8 cellular contexts compared by ENCODE assay signal in genomic region chr1:112808861-112809684, GRCh38.
DNase-seq lines count a peak whose midpoint lies in the region; ATAC-seq and TF ChIP-seq lines count a peak whose summit lies in the region.

No MANE protein-coding gene starts in this region.

- no peaks in the 10 kb centered on the region for H3F3A ChIP-seq in DOHH2 (ENCODE audit: control insufficient read depth, insufficient read depth)

- TF ChIP-seq CTCF in DOHH2 (IDR thresholded peaks at IDR 0.05; ENCODE audit: low read depth, low read length, poor library complexity, severe bottlenecking) = peak; percentile 96

- no peaks in the 10 kb centered on the region for H3K9me3 ChIP-seq in DOHH2 (ENCODE audit: control insufficient read depth, insufficient read depth, low read length)

- H3K4me3 Mint-ChIP-seq in activated CD4-positive, alpha-beta memory T cell treated with anti-CD3 and anti-CD28 coated beads for 36 hours = no peak overlapping the region

- ATAC-seq in HG02798 (IDR thresholded peaks at IDR 0.05; ENCODE audit: poor library complexity, unreplicated experiment) (peak; percentile 54), HG03469 (IDR thresholded peaks at IDR 0.05; ENCODE audit: unreplicated experiment) (no peak)

- H3K36me3 ChIP-seq in DOHH2 (ENCODE audit: control insufficient read depth, low read length) = no peaks in the 10 kb centered on the region

- intact Hi-C loops in activated CD4-positive, alpha-beta memory T cell treated with anti-CD3 and anti-CD28 coated beads for 36 hours (cut with micrococcal nuclease) = loop anchor here (1.0 to 2.0 kb wide), 2 partner anchors 93 to 264 kb away; partner anchors contain the start of gene LRIG2

- no peak overlapping the region for H3K27ac Mint-ChIP-seq in activated CD4-positive, alpha-beta memory T cell treated with anti-CD3 and anti-CD28 coated beads for 36 hours

- peaks cover 7% of the 10 kb centered on the region for H3K27me3 ChIP-seq in DOHH2 (ENCODE audit: control insufficient read depth, low read length)

- no peak overlapping the region for H3K4me2 ChIP-seq in DOHH2 (ENCODE audit: low read length)

- H3K4me3 ChIP-seq in DOHH2 (ENCODE audit: low read length) = no peak overlapping the region

- peak; percentile 42 to 86 for DNase-seq in NCI-H526 (lab: John Stamatoyannopoulos, UW)
- peak; percentile 81 for DNase-seq in activated CD4-positive, alpha-beta memory T cell treated with anti-CD3 and anti-CD28 coated beads for 36 hours
- DNase-seq in effector CD8-positive, alpha-beta T cell (lab: John Stamatoyannopoulos, UW) = peak; percentile 22
- DNase-seq in medulla oblongata (ENCODE audit: extremely low spot score) = peak; percentile 88
- DNase-seq in stimulated activated CD8-positive, alpha-beta memory T cell treated with anti-CD3 and anti-CD28 coated beads, Interleukin-15, amount 100 ng/mL, for 24 hours (ENCODE audit: low read depth) = peak; percentile 24

- H3K9me2 ChIP-seq in DOHH2 (replicated peaks; ENCODE audit: control insufficient read depth, low read length) = no peaks in the 10 kb centered on the region

- H3K4me1 Mint-ChIP-seq in activated CD4-positive, alpha-beta memory T cell treated with anti-CD3 and anti-CD28 coated beads for 36 hours (ENCODE audit: low read depth) = peaks cover 2% of the 10 kb centered on the region

- H3K79me2 ChIP-seq in DOHH2 (ENCODE audit: control insufficient read depth, low read length) = no peaks in the 10 kb centered on the region

- H3K27me3 Mint-ChIP-seq in activated CD4-positive, alpha-beta memory T cell treated with anti-CD3 and anti-CD28 coated beads for 36 hours = no peaks in the 10 kb centered on the region

- no peak overlapping the region for H3K27ac ChIP-seq in DOHH2 (ENCODE audit: low read depth, low read length)

- H3K4me1 ChIP-seq in DOHH2 (ENCODE audit: control insufficient read depth, low read length) = no peaks in the 10 kb centered on the region

- no peaks in the 10 kb centered on the region for H3K9me3 Mint-ChIP-seq in activated CD4-positive, alpha-beta memory T cell treated with anti-CD3 and anti-CD28 coated beads for 36 hours

- H3K36me3 Mint-ChIP-seq in activated CD4-positive, alpha-beta memory T cell treated with anti-CD3 and anti-CD28 coated beads for 36 hours = no peaks in the 10 kb centered on the region

- POLR2A ChIA-PET in activated CD4-positive, alpha-beta memory T cell treated with anti-CD3 and anti-CD28 coated beads for 36 hours (lab: Charles Lee) = no interaction called here

- CTCF ChIA-PET in activated CD4-positive, alpha-beta memory T cell treated with anti-CD3 and anti-CD28 coated beads for 36 hours (lab: Charles Lee) = interaction anchor here (0.6 to 13.3 kb wide), 11 partner anchors 9 to 264 kb away, joined by 3 to 354 read pairs (median 3); partner anchors contain the start of genes LRIG2 and PPM1J

- H4K20me1 ChIP-seq in DOHH2 (ENCODE audit: control insufficient read depth, insufficient read depth, low read depth, low read length) = no peaks in the 10 kb centered on the region

Comparison
In these comparisons a context has a peak if more than half of its experiments do, and no peak if none do; other contexts are left out.
1. DNase-seq: peak in every context shown above with its lines; median percentile 88 in medulla oblongata; 81 in activated CD4-positive, alpha-beta memory T cell treated with anti-CD3 and anti-CD28 coated beads for 36 hours; 64 in NCI-H526; 24 in stimulated activated CD8-positive, alpha-beta memory T cell treated with anti-CD3 and anti-CD28 coated beads, Interleukin-15, amount 100 ng/mL, for 24 hours; 22 in effector CD8-positive, alpha-beta T cell.